In the genomic region with DNA sequence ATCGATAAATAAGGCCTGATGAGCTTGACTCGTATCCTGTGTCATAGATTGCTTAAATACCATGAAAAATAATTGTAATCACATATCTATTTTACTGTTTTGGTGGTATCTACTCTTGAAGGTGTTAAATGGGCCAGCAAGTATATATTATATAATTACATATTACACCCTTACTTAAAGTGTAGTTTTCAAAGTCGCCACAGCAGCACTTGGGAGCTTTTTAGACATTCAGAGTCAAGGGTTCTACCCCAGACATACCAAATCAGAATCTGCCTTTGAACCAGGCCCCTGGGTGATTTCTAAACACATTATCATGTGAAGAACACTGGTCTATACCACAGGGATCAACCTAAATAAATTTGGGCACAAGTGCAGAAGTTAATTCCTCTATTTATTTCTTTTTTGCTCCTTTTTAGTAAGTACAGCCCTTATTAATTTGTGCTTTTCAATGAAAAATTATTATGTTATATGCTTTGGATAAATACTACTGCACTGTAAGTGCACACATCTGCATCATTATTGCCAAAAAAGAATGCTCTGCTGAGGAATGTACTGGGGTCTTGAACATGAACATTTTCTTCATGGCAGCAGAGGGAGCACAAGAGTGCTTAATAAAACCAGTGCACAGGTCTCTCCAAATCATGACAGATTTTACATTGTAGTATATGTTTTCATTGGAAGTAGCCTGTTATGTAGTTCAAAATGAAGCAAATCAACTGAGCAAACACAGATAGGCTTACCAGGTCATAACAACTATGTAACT, we compare ENCODE assay signal across 8 cellular contexts. TPM values are rescaled to one million over a fixed set of nuclear protein-coding genes. Genes with fewer than 3 reads are reported as not detected.
DNase-seq lines count a peak whose midpoint lies in the region; ATAC-seq and TF ChIP-seq lines count a peak whose summit lies in the region.

No MANE protein-coding gene starts in this region.

- TF ChIP-seq CTCF in epithelial cell of proximal tubule (conservative IDR thresholded peaks at IDR 0.05; ENCODE audit: low read depth, low read length) (peak; percentile 60), transverse colon (IDR thresholded peaks at IDR 0.05) (peak in 4 of 5 experiments; percentile 20 to 36 (median 32))

- TF ChIP-seq POLR2A in transverse colon (IDR thresholded peaks at IDR 0.05), result no peak

- peak overlapping the region; percentile 99 to 100 (median 100) for H3K27ac ChIP-seq in transverse colon

- no peak for ATAC-seq in activated T-cell treated with anti-CD3 and anti-CD28 coated beads, Interleukin-2, amount 50 U/mL, for 72 hours (replicated peaks in 1 of 2)
- ATAC-seq in HG03045 (IDR thresholded peaks at IDR 0.05; ENCODE audit: unreplicated experiment) (no peak), GM19035 (IDR thresholded peaks at IDR 0.05; ENCODE audit: unreplicated experiment) (no peak)

- H3K4me3 ChIP-seq in epithelial cell of proximal tubule (ENCODE audit: low read depth, low read length) (no peak overlapping the region), transverse colon (no peak overlapping the region)

- in situ Hi-C loops in transverse colon (cut with MboI; ENCODE audit: low pct_ligation_motif_present in 1 of 4, low pct_unique_long_range_greater_than_20kb in 1 of 4, low sequenced_read_pairs in 3 of 4), result loop anchor here in 3 of 4 donors (10.0 to 25.0 kb wide), 4 partner anchors 200 to 430 kb away; no protein-coding TSS in a partner anchor

- peaks cover 6 to 11% of the 10 kb centered on the region in 2 donors for H3K36me3 Mint-ChIP-seq in activated T-cell treated with anti-CD3 and anti-CD28 coated beads, Interleukin-2, amount 50 U/mL, for 72 hours (ENCODE audit: insufficient read depth in 2 of 2)

- H3K4me3 Mint-ChIP-seq in activated T-cell treated with anti-CD3 and anti-CD28 coated beads, Interleukin-2, amount 50 U/mL, for 72 hours, result peak overlapping the region; percentile 39 to 83

- H3K4me1 Mint-ChIP-seq in activated T-cell treated with anti-CD3 and anti-CD28 coated beads, Interleukin-2, amount 50 U/mL, for 72 hours (ENCODE audit: low read depth), result peaks cover 68% of the 10 kb centered on the region

- H3K27ac Mint-ChIP-seq in activated T-cell treated with anti-CD3 and anti-CD28 coated beads, Interleukin-2, amount 50 U/mL, for 72 hours, result peak overlapping the region; percentile 85

- H3K27me3 ChIP-seq in transverse colon, result no peaks in the 10 kb centered on the region

- WGBS in transverse colon (ENCODE audit: low coverage in 1 of 2), 2 donors, result 58 to 66% methylated on average over 3 of the region's 3 CpGs

- H3K27me3 Mint-ChIP-seq in activated T-cell treated with anti-CD3 and anti-CD28 coated beads, Interleukin-2, amount 50 U/mL, for 72 hours (ENCODE audit: low read depth), result no peaks in the 10 kb centered on the region

- H3K9me3 Mint-ChIP-seq in activated T-cell treated with anti-CD3 and anti-CD28 coated beads, Interleukin-2, amount 50 U/mL, for 72 hours, result no peaks in the 10 kb centered on the region

- DNase-seq in activated T-cell treated with anti-CD3 and anti-CD28 coated beads, Interleukin-2, amount 50 U/mL, for 72 hours, result no peak
- DNase-seq in activated T-cell treated with anti-CD3 and anti-CD28 coated beads, Interleukin-2, amount 50 U/mL, for 1 hour, result no peak
- DNase-seq in RKO (ENCODE audit: low spot score) (peak; percentile 39), epithelial cell of proximal tubule (ENCODE audit: low read depth) (no peak), transverse colon (no peak), DMS153 treated with DMSO at 0.1 percent for 48 hours (lab: John Stamatoyannopoulos, UW; ENCODE audit: unreplicated experiment) (no peak)

- no peak for TF ChIP-seq EP300 in transverse colon (IDR thresholded peaks at IDR 0.05; ENCODE audit: low read depth)

- H3K9me3 ChIP-seq in transverse colon, result no peaks in the 10 kb centered on the region

- H3K4me1 ChIP-seq in transverse colon, result peaks cover 8 to 53% (median 18%) of the 10 kb centered on the region in 4 donors

- H3K36me3 ChIP-seq in transverse colon, result no peaks in the 10 kb centered on the region

- intact Hi-C loops in transverse colon (cut with DNase I; ENCODE audit: low total_unique reads), result loop anchor here (5.0 to 10.0 kb wide), 2 partner anchors 250 to 432 kb away; no protein-coding TSS in a partner anchor

RNA-seq across cellular contexts. Expression of a gene that starts 3.1 kb away (rescaled TPM):
- total RNA-seq in activated T-cell treated with anti-CD3 and anti-CD28 coated beads, Interleukin-2, amount 50 U/mL, for 72 hours, result 10 to 100 TPM; 46.5 to 65.1 TPM
- total RNA-seq in epithelial cell of proximal tubule (6.1 and 10.4 TPM in 2 replicates), transverse colon (100 to 1,000 TPM in 2 of 4 donors, 10 to 100 TPM in 2; 48.7 to 166 (median 105) TPM)
